Comparison of ENCODE assay signal across 14 cellular contexts in genomic region chrX:120101057-120101456, GRCh38. TPM values are rescaled to one million over a fixed set of nuclear protein-coding genes. Genes with fewer than 3 reads are reported as not detected.
"Had no signal": no experiment of that assay in that cellular context is flagged by ENCODE, and none has a peak within 500 bp of the region (broad histone marks: within the 10 kb centered on the region; RNA-seq: fewer than 3 reads in every experiment).

No MANE protein-coding gene starts in this region.

RNA-seq across cellular contexts. Expression of gene RHOXF1, which starts 14.7 kb away (rescaled TPM):
- total RNA-seq: activated B cell treated with CpG ODN at 0.5 μM for 24 hours; activated CD4-positive, alpha-beta memory T cell treated with anti-CD3 and anti-CD28 coated beads for 36 hours; activated CD4-positive, alpha-beta memory T cell treated with anti-CD3 and anti-CD28 coated beads, Interleukin-2, amount 10 ng/mL, durations not matched to agents 7 days and 5 days; activated CD4-positive, alpha-beta T cell treated with anti-CD3 and anti-CD28 coated beads for 36 hours; activated CD4-positive, alpha-beta T cell treated with anti-CD3 and anti-CD28 coated beads, Interleukin-2, amount 10 ng/mL, durations not matched to agents 24 days and 14 days; activated CD4-positive, alpha-beta T cell treated with anti-CD3 and anti-CD28 coated beads, Interleukin-2, amount 10 ng/mL, durations not matched to agents 7 days and 5 days; activated CD8-positive, alpha-beta memory T cell treated with anti-CD3 and anti-CD28 coated beads for 36 hours; activated CD8-positive, alpha-beta memory T cell treated with anti-CD3 and anti-CD28 coated beads, Interleukin-2, amount 10 ng/mL, durations not matched to agents 7 days and 5 days; activated CD8-positive, alpha-beta T cell treated with anti-CD3 and anti-CD28 coated beads for 36 hours; activated CD8-positive, alpha-beta T cell treated with anti-CD3 and anti-CD28 coated beads, Interleukin-2, amount 10 ng/mL, durations not matched to agents 7 days and 5 days; T-helper 2 cell treated with Interferon-gamma antibody and Interleukin-4, amounts not matched to agents 100 ng/mL and 5 ng/mL, for 36 hours; WTC11 had no signal

RNA-seq across cellular contexts. Expression of gene RHOXF2B, which starts 23.6 kb away (rescaled TPM):
- total RNA-seq: activated B cell treated with CpG ODN at 0.5 μM for 24 hours; activated CD4-positive, alpha-beta memory T cell treated with anti-CD3 and anti-CD28 coated beads for 36 hours; activated CD4-positive, alpha-beta memory T cell treated with anti-CD3 and anti-CD28 coated beads, Interleukin-2, amount 10 ng/mL, durations not matched to agents 7 days and 5 days; activated CD4-positive, alpha-beta T cell treated with anti-CD3 and anti-CD28 coated beads for 36 hours; activated CD4-positive, alpha-beta T cell treated with anti-CD3 and anti-CD28 coated beads, Interleukin-2, amount 10 ng/mL, durations not matched to agents 24 days and 14 days; activated CD4-positive, alpha-beta T cell treated with anti-CD3 and anti-CD28 coated beads, Interleukin-2, amount 10 ng/mL, durations not matched to agents 7 days and 5 days; activated CD8-positive, alpha-beta memory T cell treated with anti-CD3 and anti-CD28 coated beads for 36 hours; activated CD8-positive, alpha-beta memory T cell treated with anti-CD3 and anti-CD28 coated beads, Interleukin-2, amount 10 ng/mL, durations not matched to agents 7 days and 5 days; activated CD8-positive, alpha-beta T cell treated with anti-CD3 and anti-CD28 coated beads for 36 hours; activated CD8-positive, alpha-beta T cell treated with anti-CD3 and anti-CD28 coated beads, Interleukin-2, amount 10 ng/mL, durations not matched to agents 7 days and 5 days; T-helper 1 cell treated with Interleukin-12 subunit alpha and Interleukin-12 subunit beta and Interleukin-4 antibody, amounts not matched to agents 30 ng/mL and 1 ng/mL, for 36 hours; T-helper 17 cell; T-helper 2 cell treated with Interferon-gamma antibody and Interleukin-4, amounts not matched to agents 100 ng/mL and 5 ng/mL, for 36 hours; WTC11 had no signal

RNA-seq across cellular contexts. Expression of gene RHOXF2, which starts 57.4 kb away (rescaled TPM):
- total RNA-seq: activated B cell treated with CpG ODN at 0.5 μM for 24 hours; activated CD4-positive, alpha-beta memory T cell treated with anti-CD3 and anti-CD28 coated beads for 36 hours; activated CD4-positive, alpha-beta memory T cell treated with anti-CD3 and anti-CD28 coated beads, Interleukin-2, amount 10 ng/mL, durations not matched to agents 7 days and 5 days; activated CD4-positive, alpha-beta T cell treated with anti-CD3 and anti-CD28 coated beads for 36 hours; activated CD4-positive, alpha-beta T cell treated with anti-CD3 and anti-CD28 coated beads, Interleukin-2, amount 10 ng/mL, durations not matched to agents 24 days and 14 days; activated CD4-positive, alpha-beta T cell treated with anti-CD3 and anti-CD28 coated beads, Interleukin-2, amount 10 ng/mL, durations not matched to agents 7 days and 5 days; activated CD8-positive, alpha-beta memory T cell treated with anti-CD3 and anti-CD28 coated beads for 36 hours; activated CD8-positive, alpha-beta memory T cell treated with anti-CD3 and anti-CD28 coated beads, Interleukin-2, amount 10 ng/mL, durations not matched to agents 7 days and 5 days; activated CD8-positive, alpha-beta T cell treated with anti-CD3 and anti-CD28 coated beads for 36 hours; activated CD8-positive, alpha-beta T cell treated with anti-CD3 and anti-CD28 coated beads, Interleukin-2, amount 10 ng/mL, durations not matched to agents 7 days and 5 days; T-helper 1 cell treated with Interleukin-12 subunit alpha and Interleukin-12 subunit beta and Interleukin-4 antibody, amounts not matched to agents 30 ng/mL and 1 ng/mL, for 36 hours; T-helper 2 cell treated with Interferon-gamma antibody and Interleukin-4, amounts not matched to agents 100 ng/mL and 5 ng/mL, for 36 hours had no signal
